Comparison of ENCODE assay signal across 8 cellular contexts in the genomic region with DNA sequence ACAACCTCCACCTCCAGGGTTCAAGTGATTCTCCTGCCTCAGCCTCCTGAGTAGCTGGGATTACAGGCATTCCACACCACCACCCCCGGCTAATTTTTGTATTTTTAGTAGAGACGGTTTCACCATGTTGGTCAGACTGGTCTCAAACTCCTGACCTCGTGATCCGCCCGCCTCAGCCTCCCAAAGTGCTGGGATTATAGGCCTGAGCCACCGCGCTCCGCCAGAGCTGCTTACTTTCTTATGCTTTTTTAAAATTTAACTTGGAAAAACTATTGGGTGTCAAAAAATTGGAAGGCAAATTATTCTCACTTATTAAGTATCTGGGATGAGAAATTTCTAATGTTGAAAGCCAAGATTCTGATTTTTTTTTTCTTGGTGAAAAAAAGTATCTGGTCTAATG. TPM values are rescaled to one million over a fixed set of nuclear protein-coding genes. Genes with fewer than 3 reads are reported as not detected.
DNase-seq lines count a peak whose midpoint lies in the region; ATAC-seq and TF ChIP-seq lines count a peak whose summit lies in the region.
"Not testable (repeated sequence)": the region's sequence is repeated elsewhere in the genome, so short reads cannot be mapped to it uniquely, and the experiment has no call there.
"Had no signal": no experiment of that assay in that cellular context is flagged by ENCODE, and none has a peak within 500 bp of the region (broad histone marks: within the 10 kb centered on the region; RNA-seq: fewer than 3 reads in every experiment).

No MANE protein-coding gene starts in this region.

- peak overlapping the region; percentile 59 for H3K27ac Mint-ChIP-seq in chondrocyte (ENCODE audit: unreplicated experiment)

- peak overlapping the region; percentile 80 for H3K9ac ChIP-seq in GM23248
- not testable (repeated sequence) for H3K9ac ChIP-seq in trophoblast cell (ENCODE audit: low read length); skeletal muscle tissue (ENCODE audit: low read depth in 1 of 3, low read length in 3 of 3)

- H3F3A ChIP-seq in GM23248 (ENCODE audit: insufficient read depth), result peaks cover 68% of the 10 kb centered on the region

- not testable (repeated sequence) for H3K79me1 ChIP-seq in trophoblast cell (ENCODE audit: low read length)

- not testable (repeated sequence) for H4K8ac ChIP-seq in trophoblast cell (ENCODE audit: low read depth, low read length)

- H3K4me2 ChIP-seq in GM23248 (ENCODE audit: unreplicated experiment); trophoblast cell (ENCODE audit: low read length): not testable (repeated sequence)

- WGBS in GM23248 (ENCODE audit: low coverage in 1 of 2, low lambda C conversion rate in 2 of 2, missing lambda C conversion rate in 2 of 2), 2 experiments, result 59 to 62% methylated on average over 8 of the region's 8 CpGs
- 71 to 81% methylated on average over 8 of the region's 8 CpGs for WGBS in heart right ventricle, 2 donors
- no CpG with 5 or more reads among the region's 8 CpGs for WGBS in trophoblast cell (ENCODE audit: extremely low coverage, insufficient coverage, insufficient read length)

- H3K36me3 Mint-ChIP-seq in chondrocyte (ENCODE audit: low read depth), result peaks cover 22% of the 10 kb centered on the region

- H3K4me3 ChIP-seq in GM23248; heart right ventricle; lower lobe of right lung; trophoblast cell (ENCODE audit: low read depth, low read length); skeletal muscle tissue (ENCODE audit: low read length in 3 of 3); tibial artery: not testable (repeated sequence)

- peaks cover 34% of the 10 kb centered on the region for H3K4me1 ChIP-seq in GM23248 (ENCODE audit: insufficient read depth)
- peaks cover 7 to 61% (median 32%) of the 10 kb centered on the region in 9 donors for H3K4me1 ChIP-seq in heart right ventricle
- peaks cover 19% of the 10 kb centered on the region for H3K4me1 ChIP-seq in lower lobe of right lung
- H3K4me1 ChIP-seq in trophoblast cell (ENCODE audit: control insufficient read depth in 1 of 2, insufficient read depth in 2 of 2, low read length in 2 of 2), result peaks cover 11 to 13% of the 10 kb centered on the region in 2 experiments
- H3K4me1 ChIP-seq in skeletal muscle tissue (ENCODE audit: control insufficient read depth in 3 of 3, insufficient read depth in 3 of 3, low read length in 3 of 3), result peaks cover 14 to 30% (median 28%) of the 10 kb centered on the region in 3 donors
- peaks cover 0 to 38% (median 26%) of the 10 kb centered on the region in 4 donors for H3K4me1 ChIP-seq in tibial artery

- not testable (repeated sequence) for H2BK12ac ChIP-seq in trophoblast cell (ENCODE audit: low read length)

- H3K18ac ChIP-seq in trophoblast cell (ENCODE audit: low read length), result not testable (repeated sequence)

- H3K14ac ChIP-seq in trophoblast cell (ENCODE audit: low read length), result not testable (repeated sequence)

- H3K4me3 Mint-ChIP-seq in chondrocyte (ENCODE audit: unreplicated experiment), result not testable (repeated sequence)

- H3K27me3 Mint-ChIP-seq in chondrocyte (ENCODE audit: low read depth), result not testable (repeated sequence)

- in situ Hi-C loops in GM23248 (cut with MboI), result not testable (repeated sequence)

- not testable (repeated sequence) for H4K20me1 ChIP-seq in GM23248 (ENCODE audit: insufficient read depth)

- ATAC-seq in heart right ventricle, lower lobe of right lung: not testable (repeated sequence)

- DNase-seq in GM23248; chondrocyte (ENCODE audit: low spot score); heart right ventricle; lower lobe of right lung; tibial artery: not testable (repeated sequence)
- peak; percentile 39 to 56 for DNase-seq in trophoblast cell

- H2AK5ac ChIP-seq in trophoblast cell (ENCODE audit: low read length), result not testable (repeated sequence)

- H3K79me2 ChIP-seq in GM23248 (ENCODE audit: insufficient read depth), result peaks cover 35% of the 10 kb centered on the region
- not testable (repeated sequence) for H3K79me2 ChIP-seq in trophoblast cell (ENCODE audit: control insufficient read depth, insufficient read depth, low read length, poor library complexity)

- H3K9me2 ChIP-seq in GM23248 (ENCODE audit: insufficient read depth), result not testable (repeated sequence)

- H3K36me3 ChIP-seq in GM23248 (ENCODE audit: low read depth), result peaks cover 36% of the 10 kb centered on the region
- peaks cover 0 to 49% (median 36%) of the 10 kb centered on the region in 9 donors for H3K36me3 ChIP-seq in heart right ventricle
- peaks cover 41% of the 10 kb centered on the region for H3K36me3 ChIP-seq in lower lobe of right lung
- H3K36me3 ChIP-seq in trophoblast cell (ENCODE audit: control insufficient read depth in 1 of 2, insufficient read depth in 2 of 2, low read length in 2 of 2), result peaks cover 14 to 30% of the 10 kb centered on the region in 2 experiments
- H3K36me3 ChIP-seq in skeletal muscle tissue (ENCODE audit: control insufficient read depth in 3 of 3, insufficient read depth in 3 of 3, low read length in 3 of 3), result peaks cover 15 to 27% (median 23%) of the 10 kb centered on the region in 3 donors
- H3K36me3 ChIP-seq in tibial artery, result peaks cover 39 to 47% (median 44%) of the 10 kb centered on the region in 3 donors

- not testable (repeated sequence) for H3K9me3 ChIP-seq in GM23248 (ENCODE audit: low read depth); heart right ventricle; lower lobe of right lung; trophoblast cell (ENCODE audit: insufficient read depth, low read depth, low read length); skeletal muscle tissue (ENCODE audit: control insufficient read depth in 3 of 3, low read length in 3 of 3); tibial artery

- not testable (repeated sequence) for H2AFZ ChIP-seq in GM23248; trophoblast cell (ENCODE audit: insufficient read depth, low read length, poor library complexity)

- not testable (repeated sequence) for H3K4ac ChIP-seq in trophoblast cell (ENCODE audit: low read depth, low read length)

- intact Hi-C loops in heart right ventricle (cut with DNase I), result loop anchor here in 1 of 10 donors (5.0 kb wide), 1 partner anchor 54 kb away; no protein-coding TSS in a partner anchor
- intact Hi-C loops in lower lobe of right lung (cut with DNase I); tibial artery (cut with DNase I; ENCODE audit: low total_unique reads): not testable (repeated sequence)

- H3K27me3 ChIP-seq in GM23248 (replicated peaks; ENCODE audit: insufficient read depth); lower lobe of right lung (ENCODE audit: low read depth); trophoblast cell (ENCODE audit: insufficient read depth, low read length); skeletal muscle tissue (ENCODE audit: control insufficient read depth in 3 of 3, insufficient read depth in 3 of 3, low read length in 3 of 3); tibial artery: not testable (repeated sequence)
- H3K27me3 ChIP-seq in heart right ventricle, result peaks cover 0 to 22% (median 0%) of the 10 kb centered on the region in 7 donors

- H3K27ac ChIP-seq in GM23248 (peak overlapping the region; percentile 95), heart right ventricle (peak overlapping the region; percentile 6 to 91 (median 77)), lower lobe of right lung (peak overlapping the region; percentile 46), skeletal muscle tissue (ENCODE audit: low read depth, low read length) (peak overlapping the region; percentile 66), tibial artery (peak overlapping the region; percentile 93)
- H3K27ac ChIP-seq in trophoblast cell (ENCODE audit: low read depth, low read length), result not testable (repeated sequence)

- H2BK120ac ChIP-seq in trophoblast cell (ENCODE audit: insufficient read depth, low read length, poor library complexity), result not testable (repeated sequence)

- H2BK5ac ChIP-seq in trophoblast cell (ENCODE audit: low read depth, low read length, poor library complexity), result not testable (repeated sequence)

- TF ChIP-seq CTCF in chondrocyte (IDR thresholded peaks at IDR 0.05); heart right ventricle (IDR thresholded peaks at IDR 0.05); lower lobe of right lung (IDR thresholded peaks at IDR 0.05); tibial artery (IDR thresholded peaks at IDR 0.05): not testable (repeated sequence)

- not testable (repeated sequence) for H3K9me3 Mint-ChIP-seq in chondrocyte (ENCODE audit: low read depth)

- not testable (repeated sequence) for H4K12ac ChIP-seq in trophoblast cell (ENCODE audit: low read depth, low read length)

- peaks cover 42% of the 10 kb centered on the region for H3K4me1 Mint-ChIP-seq in chondrocyte (ENCODE audit: low read depth)

- not testable (repeated sequence) for H4K91ac ChIP-seq in trophoblast cell (ENCODE audit: low read depth, low read length)

- H3K23ac ChIP-seq in trophoblast cell (ENCODE audit: low read length), result not testable (repeated sequence)

RNA-seq across cellular contexts. Expression of a gene that starts 3.7 kb away (rescaled TPM):
- total RNA-seq in GM23248 (2014; rRNA removed; shearing (Covaris generic)), result 102 and 109 TPM in 2 replicates
- 91.7 and 91.8 TPM in 2 replicates for polyA plus RNA-seq in GM23248 (2016; fragmentation: Nextera tagmentation; extraction: Ambion mirVana)
- 164 to 271 TPM (median 179 TPM) in 3 replicates for total RNA-seq in chondrocyte
- total RNA-seq in heart right ventricle, result 100 to 1,000 TPM in 9 of 10 donors, 10 to 100 TPM in 1; 81.9 to 125 (median 114) TPM
- polyA plus RNA-seq in heart right ventricle, result 100 to 1,000 TPM in 1 of 2 donors, 10 to 100 TPM in 1; 74.9 to 259 TPM
- total RNA-seq in lower lobe of right lung, result 71.8 TPM
- 22.5 and 22.6 TPM in 2 replicates for polyA plus RNA-seq in trophoblast cell (2013)
- 54.8 TPM for total RNA-seq in skeletal muscle tissue
- polyA plus RNA-seq: CD14-positive monocyte had no signal

RNA-seq across cellular contexts. Expression of a gene that starts 31.5 kb away (rescaled TPM):
- total RNA-seq in GM23248 (2014; rRNA removed; shearing (Covaris generic)), result 187 and 191 TPM in 2 replicates
- polyA plus RNA-seq in GM23248 (2016; fragmentation: Nextera tagmentation; extraction: Ambion mirVana), result 188 and 190 TPM in 2 replicates
- total RNA-seq in chondrocyte, result 233 to 265 TPM (median 240 TPM) in 3 replicates
- total RNA-seq in heart right ventricle, result 100 to 1,000 TPM in 4 of 10 donors, 10 to 100 TPM in 6; 84.8 to 122 (median 98.3) TPM
- 10 to 100 TPM; 48.8 to 88.1 TPM for polyA plus RNA-seq in heart right ventricle
- total RNA-seq in lower lobe of right lung, result 122 TPM
- 246 and 250 TPM in 2 replicates for polyA plus RNA-seq in trophoblast cell (2013)
- total RNA-seq in skeletal muscle tissue, result 61.1 TPM

RNA-seq across cellular contexts. Expression of a gene that starts 38.0 kb away (rescaled TPM):
- total RNA-seq in GM23248 (2014; rRNA removed; shearing (Covaris generic)), result 38.1 and 49.5 TPM in 2 replicates
- polyA plus RNA-seq in GM23248 (2016; fragmentation: Nextera tagmentation; extraction: Ambion mirVana) (21.7 and 25.9 TPM in 2 replicates), heart right ventricle (10 to 100 TPM; 22.2 to 23.0 TPM)
- total RNA-seq in chondrocyte (16.2 to 22.7 TPM (median 16.6 TPM) in 3 replicates), heart right ventricle (10 to 100 TPM; 14.0 to 23.4 (median 20.5) TPM), lower lobe of right lung (18.5 TPM), skeletal muscle tissue (26.6 TPM)
- polyA plus RNA-seq in trophoblast cell (2013), result 11.9 and 13.7 TPM in 2 replicates
